2 cellular contexts compared by ENCODE assay signal in genomic region chr11:45266693-45267451, GRCh38.
TF ChIP-seq lines count a peak whose summit lies in the region.

No MANE protein-coding gene starts in this region.

TF ChIP-seq in SK-N-SH, 30 proteins besides CTCF, POLR2A, EP300 and RAD21 (continued from another document):
- TF ChIP-seq, protein P1, sequence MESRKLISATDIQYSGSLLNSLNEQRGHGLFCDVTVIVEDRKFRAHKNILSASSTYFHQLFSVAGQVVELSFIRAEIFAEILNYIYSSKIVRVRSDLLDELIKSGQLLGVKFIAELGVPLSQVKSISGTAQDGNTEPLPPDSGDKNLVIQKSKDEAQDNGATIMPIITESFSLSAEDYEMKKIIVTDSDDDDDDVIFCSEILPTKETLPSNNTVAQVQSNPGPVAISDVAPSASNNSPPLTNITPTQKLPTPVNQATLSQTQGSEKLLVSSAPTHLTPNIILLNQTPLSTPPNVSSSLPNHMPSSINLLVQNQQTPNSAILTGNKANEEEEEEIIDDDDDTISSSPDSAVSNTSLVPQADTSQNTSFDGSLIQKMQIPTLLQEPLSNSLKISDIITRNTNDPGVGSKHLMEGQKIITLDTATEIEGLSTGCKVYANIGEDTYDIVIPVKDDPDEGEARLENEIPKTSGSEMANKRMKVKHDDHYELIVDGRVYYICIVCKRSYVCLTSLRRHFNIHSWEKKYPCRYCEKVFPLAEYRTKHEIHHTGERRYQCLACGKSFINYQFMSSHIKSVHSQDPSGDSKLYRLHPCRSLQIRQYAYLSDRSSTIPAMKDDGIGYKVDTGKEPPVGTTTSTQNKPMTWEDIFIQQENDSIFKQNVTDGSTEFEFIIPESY (IDR thresholded peaks at IDR 0.05; ENCODE audit: borderline replicate concordance, low read depth) = no peak
- TF ChIP-seq GATA2 (CRISPR knock-in tag; IDR thresholded peaks at IDR 0.05) (no peak), REST (IDR thresholded peaks at IDR 0.05; ENCODE audit: low read depth, low read length) (no peak), IRF3 (IDR thresholded peaks at IDR 0.05; ENCODE audit: low read depth, low read length) (no peak), TCF12 (IDR thresholded peaks at IDR 0.05) (no peak), USF1 (IDR thresholded peaks at IDR 0.05; ENCODE audit: borderline replicate concordance, low read depth) (no peak), CHD2 (IDR thresholded peaks at IDR 0.05; ENCODE audit: low read length, partially characterized antibody) (no peak), FOXM1 (IDR thresholded peaks at IDR 0.05; ENCODE audit: low read depth) (no peak)
TF ChIP-seq in SK-N-SH: peak in this region for 0.

TF ChIP-seq in SK-N-SH treated with all-trans-retinoic acid at 6 μM for 48 hours, 23 proteins besides CTCF, POLR2A, EP300 and RAD21 (continued from another document):
- TF ChIP-seq PATZ1 (CRISPR knock-in tag; IDR thresholded peaks at IDR 0.05; ENCODE audit: borderline replicate concordance) (no peak), TCF4 (CRISPR knock-in tag; IDR thresholded peaks at IDR 0.05; ENCODE audit: borderline replicate concordance) (no peak), GLIS3 (CRISPR knock-in tag; IDR thresholded peaks at IDR 0.05) (no peak), ZFP3 (CRISPR knock-in tag; IDR thresholded peaks at IDR 0.05) (no peak)
- TF ChIP-seq, protein P2, sequence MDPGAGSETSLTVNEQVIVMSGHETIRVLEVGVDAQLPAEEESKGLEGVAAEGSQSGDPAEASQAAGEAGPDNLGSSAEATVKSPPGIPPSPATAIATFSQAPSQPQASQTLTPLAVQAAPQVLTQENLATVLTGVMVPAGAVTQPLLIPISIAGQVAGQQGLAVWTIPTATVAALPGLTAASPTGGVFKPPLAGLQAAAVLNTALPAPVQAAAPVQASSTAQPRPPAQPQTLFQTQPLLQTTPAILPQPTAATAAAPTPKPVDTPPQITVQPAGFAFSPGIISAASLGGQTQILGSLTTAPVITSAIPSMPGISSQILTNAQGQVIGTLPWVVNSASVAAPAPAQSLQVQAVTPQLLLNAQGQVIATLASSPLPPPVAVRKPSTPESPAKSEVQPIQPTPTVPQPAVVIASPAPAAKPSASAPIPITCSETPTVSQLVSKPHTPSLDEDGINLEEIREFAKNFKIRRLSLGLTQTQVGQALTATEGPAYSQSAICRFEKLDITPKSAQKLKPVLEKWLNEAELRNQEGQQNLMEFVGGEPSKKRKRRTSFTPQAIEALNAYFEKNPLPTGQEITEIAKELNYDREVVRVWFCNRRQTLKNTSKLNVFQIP (CRISPR knock-in tag; IDR thresholded peaks at IDR 0.05; ENCODE audit: borderline replicate concordance, low read depth) = no peak
